Comparison of ENCODE assay signal across 12 cellular contexts in genomic region chr7:137881607-137882260, GRCh38. TPM values are rescaled to one million over a fixed set of nuclear protein-coding genes. Genes with fewer than 3 reads are reported as not detected.
DNase-seq lines count a peak whose midpoint lies in the region; ATAC-seq and TF ChIP-seq lines count a peak whose summit lies in the region.
"Had no signal": no experiment of that assay in that cellular context is flagged by ENCODE, and none has a peak within 500 bp of the region (broad histone marks: within the 10 kb centered on the region; RNA-seq: fewer than 3 reads in every experiment).

No MANE protein-coding gene starts in this region.

- peaks cover 95% of the 10 kb centered on the region for H3K4me1 Mint-ChIP-seq in HFFc6 (ENCODE audit: low read depth)
- peaks cover 36% of the 10 kb centered on the region for H3K4me1 Mint-ChIP-seq in endodermal cell

- H3K4me2 ChIP-seq in PC-9: peak overlapping the region; percentile 47; the same call in 1 of the 2 replicates

- H3K9ac ChIP-seq in endodermal cell (ENCODE audit: extremely low read depth, low read length, poor library complexity, severe bottlenecking): no peak overlapping the region

- H3K4me3 Mint-ChIP-seq in HFFc6 (peak overlapping the region; percentile 79), endodermal cell (no peak overlapping the region)
- H3K4me3 Mint-ChIP-seq: WTC11 had no signal

- 91 to 95% methylated on average over 7 to 8 of the region's 8 CpGs for WGBS in endodermal cell (ENCODE audit: insufficient coverage in 1 of 2, insufficient read length in 1 of 2), 2 experiments

- H2AFZ ChIP-seq in PC-9: no peak overlapping the region

- H3K4me1 ChIP-seq in PC-9 (replicated peaks; ENCODE audit: insufficient read depth) (peaks cover 22% of the 10 kb centered on the region), gastrocnemius medialis (peaks cover 23 to 49% of the 10 kb centered on the region in 2 donors), endodermal cell (ENCODE audit: control insufficient read depth, insufficient read depth, low read length) (peaks cover 7% of the 10 kb centered on the region)

- CTCF ChIA-PET in PC-9 (lab: Charles Lee): interaction anchor here (0.8 kb wide), 1 partner anchor 127 kb away, joined by 3 read pairs; no protein-coding TSS in a partner anchor

- H3K27me3 ChIP-seq in PC-9 (ENCODE audit: insufficient read depth, low read depth) (no peaks in the 10 kb centered on the region), gastrocnemius medialis (no peaks in the 10 kb centered on the region), endodermal cell (ENCODE audit: control insufficient read depth, insufficient read depth, low read length, poor library complexity, severe bottlenecking) (no peaks in the 10 kb centered on the region)

- no peak for TF ChIP-seq POLR2A in gastrocnemius medialis (IDR thresholded peaks at IDR 0.05)

- no peaks in the 10 kb centered on the region for H4K20me1 ChIP-seq in PC-9 (ENCODE audit: insufficient read depth)

- TF ChIP-seq CTCF in HFFc6 (IDR thresholded peaks at IDR 0.05) (no peak), PC-9 (conservative IDR thresholded peaks at IDR 0.05) (no peak), gastrocnemius medialis (IDR thresholded peaks at IDR 0.05 in 4 of 5, conservative IDR thresholded peaks at IDR 0.05 in 1 of 5) (no peak), endodermal cell (conservative IDR thresholded peaks at IDR 0.05) (no peak), GM13976 (IDR thresholded peaks at IDR 0.05; ENCODE audit: borderline replicate concordance, control extremely low read depth, extremely low read depth, insufficient read depth, missing control alignments) (no peak)

- H3K27me3 Mint-ChIP-seq in HFFc6 (ENCODE audit: insufficient read depth) (peaks cover 10% of the 10 kb centered on the region), endodermal cell (ENCODE audit: insufficient read depth) (no peaks in the 10 kb centered on the region)

- H3K36me3 ChIP-seq in PC-9 (ENCODE audit: low read depth) (peaks cover 30% of the 10 kb centered on the region), gastrocnemius medialis (peaks cover 0 to 32% of the 10 kb centered on the region in 2 donors), endodermal cell (ENCODE audit: control insufficient read depth, insufficient read depth, low read length) (peaks cover 86% of the 10 kb centered on the region)

- no peaks in the 10 kb centered on the region for H3K9me3 ChIP-seq in PC-9 (ENCODE audit: insufficient read depth, low read depth)
- H3K9me3 ChIP-seq in gastrocnemius medialis: no peaks in the 10 kb centered on the region
- peaks cover 22% of the 10 kb centered on the region for H3K9me3 ChIP-seq in endodermal cell (ENCODE audit: control insufficient read depth, low read length)

- no peaks in the 10 kb centered on the region for H3K9me3 Mint-ChIP-seq in HFFc6
- peaks cover 12% of the 10 kb centered on the region for H3K9me3 Mint-ChIP-seq in endodermal cell

- H3K27ac ChIP-seq in PC-9 (peak overlapping the region; percentile 56; the same call in 1 of the 2 replicates), gastrocnemius medialis (peak overlapping the region; percentile 42 to 81 (median 78)), endodermal cell (ENCODE audit: low read depth, low read length) (no peak overlapping the region)

- peaks cover 11% of the 10 kb centered on the region; the same call in 1 of the 2 replicates for H3F3A ChIP-seq in PC-9 (ENCODE audit: insufficient read depth, low read depth)

- no peaks in the 10 kb centered on the region for H3K79me2 ChIP-seq in PC-9 (ENCODE audit: low read depth)

- BruUV-seq in PC-9 (replicated peaks; lab: Mats Ljungman, UMichigan): no TSS peak

- in situ Hi-C loops in gastrocnemius medialis (cut with MboI; ENCODE audit: low sequenced_read_pairs in 4 of 4) (no loop called here), GM13976 (cut with MboI; ENCODE audit: low sequenced_read_pairs, unreplicated experiment) (no loop called here)

- H3K9me2 ChIP-seq in PC-9 (ENCODE audit: insufficient read depth): no peaks in the 10 kb centered on the region

- intact Hi-C loops in PC-9 (cut with micrococcal nuclease; ENCODE audit: unreplicated experiment) (no loop called here), gastrocnemius medialis (cut with DNase I; ENCODE audit: low total_unique reads) (no loop called here)

- H3K27ac Mint-ChIP-seq in HFFc6 (peak overlapping the region; percentile 93), endodermal cell (no peak overlapping the region)

- DNase-seq in HFFc6 (no peak), PC-9 (no peak), gastrocnemius medialis (no peak), NCI-H2029 (lab: John Stamatoyannopoulos, UW) (no peak), endodermal cell (no peak), GM13976 (ENCODE audit: low spot score) (no peak)
- DNase-seq: activated naive CD4-positive, alpha-beta T cell treated with Interleukin-2 at 50 U/mL for 16 hours; kidney; NCI-H2227 treated with DMSO at 0.1 percent for 48 hours had no signal

- POLR2A ChIA-PET in PC-9 (lab: Charles Lee; ENCODE audit: unreplicated experiment): interaction anchor here (0.5 kb wide), 1 partner anchor 149 kb away, joined by 3 read pairs; no protein-coding TSS in a partner anchor

- peak; percentile 16 for ATAC-seq in GM19025 (IDR thresholded peaks at IDR 0.05; ENCODE audit: low read depth, unreplicated experiment)
- ATAC-seq in gastrocnemius medialis: no peak
- ATAC-seq: WTC11 had no signal

- H3K36me3 Mint-ChIP-seq in HFFc6 (ENCODE audit: low read depth) (peaks cover 66% of the 10 kb centered on the region), endodermal cell (ENCODE audit: low read depth) (peaks cover 83% of the 10 kb centered on the region)

- H3K4me3 ChIP-seq in PC-9 (no peak overlapping the region), gastrocnemius medialis (no peak overlapping the region), endodermal cell (ENCODE audit: low read length) (no peak overlapping the region)

RNA-seq across cellular contexts. Expression of gene DGKI, which starts 35.0 kb away (rescaled TPM):
- 1 to 10 TPM; 1.2 to 2.2 (median 1.6) TPM for total RNA-seq in HFFc6 (2021; fragmentation: NEBNext Ultra II Directional; extraction: Animal tissue kit (Norgen Biotek cat#: 25700))
- total RNA-seq in PC-9 (2021) (0.41 and 0.65 TPM in 2 replicates), gastrocnemius medialis (1 to 10 TPM in 1 of 4 donors, under 1 TPM in 2, not detected in 1; 0.02 to 1.8 (median 0.07) TPM), endodermal cell (under 1 TPM; 0.04 to 0.64 TPM)
- 1.6 TPM for polyA plus RNA-seq in endodermal cell (2013, experiment 1 of 2)
- 0.66 TPM for polyA plus RNA-seq in endodermal cell (2013, experiment 2 of 2)
- total RNA-seq: Calu3 had no signal
